Comparison of ENCODE assay signal across 10 cellular contexts in the genomic region with DNA sequence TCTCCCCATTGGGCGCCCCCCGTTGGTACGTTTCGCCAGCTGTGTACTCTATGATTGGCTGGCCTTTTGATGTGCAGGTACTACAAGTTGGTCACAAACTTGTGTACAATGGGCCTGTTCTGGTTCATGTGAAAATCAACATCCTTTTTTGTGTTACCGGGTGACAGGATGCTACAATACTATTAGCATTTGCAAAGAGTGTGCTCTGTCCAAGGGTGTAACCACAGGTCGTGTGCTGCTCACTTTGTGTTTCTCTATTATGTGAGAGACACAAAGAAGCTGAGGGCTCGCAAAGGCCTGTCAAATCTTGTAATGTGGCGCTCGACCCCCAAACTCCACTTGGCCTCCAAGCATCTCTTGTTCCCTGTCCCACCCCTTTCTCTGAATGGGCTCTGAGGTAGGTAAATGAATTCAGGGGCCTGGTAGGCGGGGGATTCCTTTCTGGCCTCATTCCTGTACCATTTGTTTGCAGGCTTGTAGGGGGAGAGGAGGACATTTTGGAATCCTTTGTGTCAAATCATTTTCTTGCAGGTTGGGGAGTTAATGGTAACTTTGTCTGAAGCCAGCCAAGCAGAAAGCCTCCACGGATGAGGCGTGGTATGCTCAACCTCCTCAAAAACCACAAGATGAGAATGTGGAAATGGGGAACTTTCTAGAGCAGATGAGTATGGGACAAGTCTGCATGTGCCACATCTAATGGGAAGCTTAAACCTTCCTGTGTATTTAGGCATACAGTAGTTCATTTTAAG.
A peak's percentile ranks its signal among the peaks of the same experiment; 100 is the strongest.
DNase-seq lines count a peak whose midpoint lies in the region; ATAC-seq and TF ChIP-seq lines count a peak whose summit lies in the region.
"Had no signal": no experiment of that assay in that cellular context is flagged by ENCODE, and none has a peak within 500 bp of the region (broad histone marks: within the 10 kb centered on the region; RNA-seq: fewer than 3 reads in every experiment).

No MANE protein-coding gene starts in this region.

- peaks cover 18% of the 10 kb centered on the region for H3K4me1 Mint-ChIP-seq in WTC11
- H3K4me1 Mint-ChIP-seq in endothelial cell (ENCODE audit: unreplicated experiment) = no peaks in the 10 kb centered on the region

- WGBS in mammary epithelial cell (ENCODE audit: low coverage, missing lambda C conversion rate) = 97% methylated on average over 10 of the region's 12 CpGs

- no peak for TF ChIP-seq CTCF in mammary epithelial cell (conservative IDR thresholded peaks at IDR 0.05 in 1 of 2, IDR thresholded peaks at IDR 0.05 in 1 of 2; ENCODE audit: extremely low read depth in 1 of 2, insufficient read depth in 1 of 2, low read depth in 1 of 2, low read length in 2 of 2)
- no peak for TF ChIP-seq CTCF in breast epithelium (IDR thresholded peaks at IDR 0.05)
- TF ChIP-seq CTCF in WTC11 (IDR thresholded peaks at IDR 0.05) = no peak
- TF ChIP-seq CTCF in endothelial cell (IDR thresholded peaks at IDR 0.05; ENCODE audit: unreplicated experiment) = no peak

- DNase-seq in mammary epithelial cell (peak; percentile 25), breast epithelium (ENCODE audit: low spot score in 2 of 2) (no peak), WTC11 (ENCODE audit: low spot score) (no peak), NCI-H1092 (lab: John Stamatoyannopoulos, UW) (no peak), endothelial cell (ENCODE audit: low spot score) (no peak)
- no peak for DNase-seq in stimulated activated CD4-positive, alpha-beta T cell treated with anti-CD3 and anti-CD28 coated beads, Interleukin-4, amount 100 ng/mL, for 24 hours
- DNase-seq in activated naive CD4-positive, alpha-beta T cell treated with anti-CD3 and anti-CD28 coated beads, Interleukin-2, amount 50 U/mL, for 16 hours = no peak
- DNase-seq: effector memory CD8-positive, alpha-beta T cell; PC-9 had no signal

- H3K27me3 ChIP-seq in mammary epithelial cell (ENCODE audit: insufficient read depth, low read length) (no peaks in the 10 kb centered on the region), breast epithelium (no peaks in the 10 kb centered on the region)

- POLR2A ChIA-PET in WTC11 (lab: Charles Lee) = no interaction called here

- no peak for TF ChIP-seq POLR2A in breast epithelium (IDR thresholded peaks at IDR 0.05)

- in situ Hi-C loops in mammary epithelial cell (cut with MboI; ENCODE audit: low sequenced_read_pairs in 2 of 2) = no loop called here

- dilution Hi-C loops in mammary epithelial cell (cut with HindIII; ENCODE audit: low sequenced_read_pairs) = no loop called here

- intact Hi-C loops in mammary epithelial cell (cut with micrococcal nuclease) (no loop called here), breast epithelium (cut with DNase I; ENCODE audit: low total_unique reads) (no loop called here)

- H3K36me3 ChIP-seq in mammary epithelial cell (ENCODE audit: insufficient read depth, low read length) (no peaks in the 10 kb centered on the region), breast epithelium (no peaks in the 10 kb centered on the region)

- H3K36me3 Mint-ChIP-seq in WTC11 = no peaks in the 10 kb centered on the region
- no peaks in the 10 kb centered on the region for H3K36me3 Mint-ChIP-seq in endothelial cell (ENCODE audit: low read depth, unreplicated experiment)

- H3K27me3 Mint-ChIP-seq in WTC11 (ENCODE audit: low read depth) = no peaks in the 10 kb centered on the region
- peaks cover 5% of the 10 kb centered on the region for H3K27me3 Mint-ChIP-seq in endothelial cell (ENCODE audit: unreplicated experiment)
- H3K27me3 Mint-ChIP-seq: effector memory CD8-positive, alpha-beta T cell had no signal

- H4K20me1 ChIP-seq in mammary epithelial cell (ENCODE audit: insufficient read depth, low read length) = no peaks in the 10 kb centered on the region

- CTCF ChIA-PET in mammary epithelial cell (lab: Charles Lee; ENCODE audit: low non-redundant PET) (no interaction called here), WTC11 (lab: Charles Lee) (no interaction called here)

- no TSS peak for BruUV-seq in mammary epithelial cell (replicated peaks; lab: Mats Ljungman, UMichigan)

- H3K9me3 ChIP-seq in mammary epithelial cell (replicated peaks; ENCODE audit: insufficient read depth, low read length) (no peaks in the 10 kb centered on the region), breast epithelium (no peaks in the 10 kb centered on the region)

- no peaks in the 10 kb centered on the region for H3K79me2 ChIP-seq in mammary epithelial cell (ENCODE audit: insufficient read depth, low read length)

- H3K27ac Mint-ChIP-seq in WTC11 = peak overlapping the region; percentile 43; the same call in 1 of the 2 replicates
- H3K27ac Mint-ChIP-seq in endothelial cell (ENCODE audit: unreplicated experiment) = no peak overlapping the region

- no peaks in the 10 kb centered on the region for H3K4me1 ChIP-seq in mammary epithelial cell (ENCODE audit: insufficient read depth, low read length)
- H3K4me1 ChIP-seq in breast epithelium = no peaks in the 10 kb centered on the region

- H3K9ac ChIP-seq in mammary epithelial cell (ENCODE audit: insufficient read depth, low read length) = no peak overlapping the region

- H3K4me3 ChIP-seq in mammary epithelial cell (replicated peaks in 1 of 3; ENCODE audit: insufficient read depth in 1 of 3, low read depth in 2 of 3, low read length in 3 of 3) (no peak overlapping the region), breast epithelium (no peak overlapping the region)
- H3K4me3 ChIP-seq: PC-9 had no signal

- no peak overlapping the region for H3K4me2 ChIP-seq in mammary epithelial cell (ENCODE audit: insufficient read depth, low read depth, low read length)
- H3K4me2 ChIP-seq: PC-9 had no signal

- H3K4me3 Mint-ChIP-seq in WTC11 (no peak overlapping the region), endothelial cell (ENCODE audit: unreplicated experiment) (no peak overlapping the region)
- H3K4me3 Mint-ChIP-seq: effector memory CD8-positive, alpha-beta T cell had no signal

- ATAC-seq in HG03354 (IDR thresholded peaks at IDR 0.05; ENCODE audit: poor library complexity, severe bottlenecking, unreplicated experiment) (peak; percentile 58), WTC11 (peak; percentile 45)
- ATAC-seq: effector memory CD8-positive, alpha-beta T cell had no signal

- H3K9me3 Mint-ChIP-seq in WTC11 (no peaks in the 10 kb centered on the region), endothelial cell (ENCODE audit: unreplicated experiment) (no peaks in the 10 kb centered on the region)
- H3K9me3 Mint-ChIP-seq: effector memory CD8-positive, alpha-beta T cell had no signal

- H2AFZ ChIP-seq in mammary epithelial cell (ENCODE audit: low read depth, low read length) = no peak overlapping the region
- H2AFZ ChIP-seq: PC-9 had no signal

- H3K27ac ChIP-seq in mammary epithelial cell (ENCODE audit: insufficient read depth, low read depth, low read length) = no peak overlapping the region
- no peak overlapping the region for H3K27ac ChIP-seq in breast epithelium
- H3K27ac ChIP-seq: PC-9 had no signal

TF ChIP-seq in WTC11, 78 proteins besides CTCF, POLR2A, EP300 and RAD21:
- TF ChIP-seq ARID4B (CRISPR knock-in tag; IDR thresholded peaks at IDR 0.05; ENCODE audit: borderline replicate concordance) = no peak
- no peak for TF ChIP-seq GABPB1 (CRISPR knock-in tag; IDR thresholded peaks at IDR 0.05)
- TF ChIP-seq HMGA2 (CRISPR knock-in tag; IDR thresholded peaks at IDR 0.05) = no peak
- no peak for TF ChIP-seq TEAD1 (CRISPR knock-in tag; IDR thresholded peaks at IDR 0.05)
- no peak for TF ChIP-seq ZNF232 (CRISPR knock-in tag; IDR thresholded peaks at IDR 0.05)
- TF ChIP-seq JAZF1 (CRISPR knock-in tag; IDR thresholded peaks at IDR 0.05) = no peak
- TF ChIP-seq ZNF671 (CRISPR knock-in tag; IDR thresholded peaks at IDR 0.05) = no peak
- TF ChIP-seq USF1 (CRISPR knock-in tag; IDR thresholded peaks at IDR 0.05) = no peak
- no peak for TF ChIP-seq CREM (CRISPR knock-in tag; IDR thresholded peaks at IDR 0.05)
